Comparison of ENCODE assay signal across 12 cellular contexts in genomic region chr2:187174582-187174981, GRCh38.
A peak's percentile ranks its signal among the peaks of the same experiment; 100 is the strongest.
DNase-seq lines count a peak whose midpoint lies in the region; ATAC-seq and TF ChIP-seq lines count a peak whose summit lies in the region.
"Had no signal": no experiment of that assay in that cellular context is flagged by ENCODE, and none has a peak within 500 bp of the region (broad histone marks: within the 10 kb centered on the region; RNA-seq: fewer than 3 reads in every experiment).

No MANE protein-coding gene starts in this region.

- no peak overlapping the region for H3K27ac Mint-ChIP-seq in activated CD8-positive, alpha-beta memory T cell treated with anti-CD3 and anti-CD28 coated beads, Interleukin-2, amount 10 ng/mL, durations not matched to agents 7 days and 5 days
- H3K27ac Mint-ChIP-seq: activated CD4-positive, alpha-beta memory T cell treated with anti-CD3 and anti-CD28 coated beads for 36 hours had no signal

- H3K27ac ChIP-seq in RWPE1, result no peak overlapping the region
- H3K27ac ChIP-seq: right atrium auricular region had no signal

- no peaks in the 10 kb centered on the region for H3K36me3 Mint-ChIP-seq in activated CD8-positive, alpha-beta memory T cell treated with anti-CD3 and anti-CD28 coated beads, Interleukin-2, amount 10 ng/mL, durations not matched to agents 7 days and 5 days
- H3K36me3 Mint-ChIP-seq: activated CD4-positive, alpha-beta memory T cell treated with anti-CD3 and anti-CD28 coated beads for 36 hours had no signal

- CTCF ChIA-PET in RWPE1 (lab: Yijun Ruan, JAX), result no interaction called here
- CTCF ChIA-PET in activated CD8-positive, alpha-beta memory T cell treated with anti-CD3 and anti-CD28 coated beads, Interleukin-2, amount 10 ng/mL, durations not matched to agents 7 days and 5 days (lab: Charles Lee), result no interaction called here

- no peaks in the 10 kb centered on the region for H3K4me1 Mint-ChIP-seq in activated CD8-positive, alpha-beta memory T cell treated with anti-CD3 and anti-CD28 coated beads, Interleukin-2, amount 10 ng/mL, durations not matched to agents 7 days and 5 days

- no peak for ATAC-seq in activated CD8-positive, alpha-beta memory T cell treated with anti-CD3 and anti-CD28 coated beads, Interleukin-2, amount 10 ng/mL, durations not matched to agents 7 days and 5 days
- no peak for ATAC-seq in HG03095 (IDR thresholded peaks at IDR 0.05; ENCODE audit: unreplicated experiment)
- ATAC-seq: esophagus mucosa had no signal

- H3K4me3 ChIP-seq in AG09309 (ENCODE audit: control insufficient read depth, low read depth, low read length) (no peak overlapping the region), fibroblast of pulmonary artery (replicated peaks; ENCODE audit: low read depth, low read length) (no peak overlapping the region)
- H3K4me3 ChIP-seq: HAP-1, right atrium auricular region had no signal

- no peaks in the 10 kb centered on the region for H3K27me3 Mint-ChIP-seq in activated CD8-positive, alpha-beta memory T cell treated with anti-CD3 and anti-CD28 coated beads, Interleukin-2, amount 10 ng/mL, durations not matched to agents 7 days and 5 days
- H3K27me3 Mint-ChIP-seq: activated CD4-positive, alpha-beta memory T cell treated with anti-CD3 and anti-CD28 coated beads for 36 hours had no signal

- H3K4me3 Mint-ChIP-seq in activated CD8-positive, alpha-beta memory T cell treated with anti-CD3 and anti-CD28 coated beads, Interleukin-2, amount 10 ng/mL, durations not matched to agents 7 days and 5 days, result no peak overlapping the region
- H3K4me3 Mint-ChIP-seq: activated CD4-positive, alpha-beta memory T cell treated with anti-CD3 and anti-CD28 coated beads for 36 hours had no signal

- POLR2A ChIA-PET in RWPE1 (lab: Yijun Ruan, JAX; ENCODE audit: low non-redundant PET), result no interaction called here

- TF ChIP-seq CTCF in AG09309 (IDR thresholded peaks at IDR 0.05; ENCODE audit: control insufficient read depth, insufficient read depth, low read depth, low read length, missing control alignments), result peak; percentile 22
- TF ChIP-seq CTCF in GM12874 (IDR thresholded peaks at IDR 0.05; ENCODE audit: insufficient read depth, low read depth, low read length), result peak; percentile 23; the same call in 1 of the 2 replicates
- TF ChIP-seq CTCF in RWPE1 (conservative IDR thresholded peaks at IDR 0.05; ENCODE audit: low read depth), result peak; percentile 19; the same call in 1 of the 2 replicates
- TF ChIP-seq CTCF in fibroblast of pulmonary artery (IDR thresholded peaks at IDR 0.05; ENCODE audit: low read length, missing control alignments), result peak; percentile 44

- no peak for DNase-seq in AG09309 (ENCODE audit: low read depth)
- DNase-seq in RWPE1 (ENCODE audit: low spot score), result no peak
- DNase-seq in fibroblast of pulmonary artery (ENCODE audit: low read depth), result peak; percentile 13
- DNase-seq in activated CD8-positive, alpha-beta memory T cell treated with anti-CD3 and anti-CD28 coated beads, Interleukin-2, amount 10 ng/mL, durations not matched to agents 7 days and 5 days, result no peak
- no peak for DNase-seq in ureter (ENCODE audit: low spot score)
- no peak for DNase-seq in activated T-cell treated with anti-CD3 and anti-CD28 coated beads, Interleukin-2, amount 50 U/mL, for 48 hours
- DNase-seq: activated CD4-positive, alpha-beta memory T cell treated with anti-CD3 and anti-CD28 coated beads for 36 hours had no signal

- no peaks in the 10 kb centered on the region for H3K9me3 Mint-ChIP-seq in activated CD8-positive, alpha-beta memory T cell treated with anti-CD3 and anti-CD28 coated beads, Interleukin-2, amount 10 ng/mL, durations not matched to agents 7 days and 5 days (ENCODE audit: low read depth)
